ENCODE assay signal across 1 cellular context in the genomic region with DNA sequence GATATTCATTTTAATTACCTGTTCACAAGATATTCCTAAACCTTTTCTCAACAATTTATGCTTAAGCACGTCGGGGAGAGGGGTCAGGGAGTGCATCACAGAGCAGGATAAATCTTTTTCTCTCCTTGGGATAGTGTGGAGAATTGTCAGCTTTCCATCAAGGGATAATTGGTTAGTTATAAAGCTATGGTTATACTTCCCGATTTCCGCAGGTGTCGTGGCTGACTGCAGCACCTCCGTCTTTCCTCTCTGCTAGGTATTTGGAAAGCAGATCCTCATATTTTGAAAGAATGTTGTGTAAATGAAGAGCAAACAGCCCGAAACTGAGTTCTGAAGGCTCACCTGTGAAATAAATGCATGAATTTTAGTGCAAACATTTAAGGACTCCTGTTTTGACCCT.
TF ChIP-seq lines count a peak whose summit lies in the region.

No MANE protein-coding gene starts in this region.

TF ChIP-seq in GM23338, 12 proteins besides CTCF, POLR2A, EP300 and RAD21 (continued from another document):
- TF ChIP-seq, protein P1, sequence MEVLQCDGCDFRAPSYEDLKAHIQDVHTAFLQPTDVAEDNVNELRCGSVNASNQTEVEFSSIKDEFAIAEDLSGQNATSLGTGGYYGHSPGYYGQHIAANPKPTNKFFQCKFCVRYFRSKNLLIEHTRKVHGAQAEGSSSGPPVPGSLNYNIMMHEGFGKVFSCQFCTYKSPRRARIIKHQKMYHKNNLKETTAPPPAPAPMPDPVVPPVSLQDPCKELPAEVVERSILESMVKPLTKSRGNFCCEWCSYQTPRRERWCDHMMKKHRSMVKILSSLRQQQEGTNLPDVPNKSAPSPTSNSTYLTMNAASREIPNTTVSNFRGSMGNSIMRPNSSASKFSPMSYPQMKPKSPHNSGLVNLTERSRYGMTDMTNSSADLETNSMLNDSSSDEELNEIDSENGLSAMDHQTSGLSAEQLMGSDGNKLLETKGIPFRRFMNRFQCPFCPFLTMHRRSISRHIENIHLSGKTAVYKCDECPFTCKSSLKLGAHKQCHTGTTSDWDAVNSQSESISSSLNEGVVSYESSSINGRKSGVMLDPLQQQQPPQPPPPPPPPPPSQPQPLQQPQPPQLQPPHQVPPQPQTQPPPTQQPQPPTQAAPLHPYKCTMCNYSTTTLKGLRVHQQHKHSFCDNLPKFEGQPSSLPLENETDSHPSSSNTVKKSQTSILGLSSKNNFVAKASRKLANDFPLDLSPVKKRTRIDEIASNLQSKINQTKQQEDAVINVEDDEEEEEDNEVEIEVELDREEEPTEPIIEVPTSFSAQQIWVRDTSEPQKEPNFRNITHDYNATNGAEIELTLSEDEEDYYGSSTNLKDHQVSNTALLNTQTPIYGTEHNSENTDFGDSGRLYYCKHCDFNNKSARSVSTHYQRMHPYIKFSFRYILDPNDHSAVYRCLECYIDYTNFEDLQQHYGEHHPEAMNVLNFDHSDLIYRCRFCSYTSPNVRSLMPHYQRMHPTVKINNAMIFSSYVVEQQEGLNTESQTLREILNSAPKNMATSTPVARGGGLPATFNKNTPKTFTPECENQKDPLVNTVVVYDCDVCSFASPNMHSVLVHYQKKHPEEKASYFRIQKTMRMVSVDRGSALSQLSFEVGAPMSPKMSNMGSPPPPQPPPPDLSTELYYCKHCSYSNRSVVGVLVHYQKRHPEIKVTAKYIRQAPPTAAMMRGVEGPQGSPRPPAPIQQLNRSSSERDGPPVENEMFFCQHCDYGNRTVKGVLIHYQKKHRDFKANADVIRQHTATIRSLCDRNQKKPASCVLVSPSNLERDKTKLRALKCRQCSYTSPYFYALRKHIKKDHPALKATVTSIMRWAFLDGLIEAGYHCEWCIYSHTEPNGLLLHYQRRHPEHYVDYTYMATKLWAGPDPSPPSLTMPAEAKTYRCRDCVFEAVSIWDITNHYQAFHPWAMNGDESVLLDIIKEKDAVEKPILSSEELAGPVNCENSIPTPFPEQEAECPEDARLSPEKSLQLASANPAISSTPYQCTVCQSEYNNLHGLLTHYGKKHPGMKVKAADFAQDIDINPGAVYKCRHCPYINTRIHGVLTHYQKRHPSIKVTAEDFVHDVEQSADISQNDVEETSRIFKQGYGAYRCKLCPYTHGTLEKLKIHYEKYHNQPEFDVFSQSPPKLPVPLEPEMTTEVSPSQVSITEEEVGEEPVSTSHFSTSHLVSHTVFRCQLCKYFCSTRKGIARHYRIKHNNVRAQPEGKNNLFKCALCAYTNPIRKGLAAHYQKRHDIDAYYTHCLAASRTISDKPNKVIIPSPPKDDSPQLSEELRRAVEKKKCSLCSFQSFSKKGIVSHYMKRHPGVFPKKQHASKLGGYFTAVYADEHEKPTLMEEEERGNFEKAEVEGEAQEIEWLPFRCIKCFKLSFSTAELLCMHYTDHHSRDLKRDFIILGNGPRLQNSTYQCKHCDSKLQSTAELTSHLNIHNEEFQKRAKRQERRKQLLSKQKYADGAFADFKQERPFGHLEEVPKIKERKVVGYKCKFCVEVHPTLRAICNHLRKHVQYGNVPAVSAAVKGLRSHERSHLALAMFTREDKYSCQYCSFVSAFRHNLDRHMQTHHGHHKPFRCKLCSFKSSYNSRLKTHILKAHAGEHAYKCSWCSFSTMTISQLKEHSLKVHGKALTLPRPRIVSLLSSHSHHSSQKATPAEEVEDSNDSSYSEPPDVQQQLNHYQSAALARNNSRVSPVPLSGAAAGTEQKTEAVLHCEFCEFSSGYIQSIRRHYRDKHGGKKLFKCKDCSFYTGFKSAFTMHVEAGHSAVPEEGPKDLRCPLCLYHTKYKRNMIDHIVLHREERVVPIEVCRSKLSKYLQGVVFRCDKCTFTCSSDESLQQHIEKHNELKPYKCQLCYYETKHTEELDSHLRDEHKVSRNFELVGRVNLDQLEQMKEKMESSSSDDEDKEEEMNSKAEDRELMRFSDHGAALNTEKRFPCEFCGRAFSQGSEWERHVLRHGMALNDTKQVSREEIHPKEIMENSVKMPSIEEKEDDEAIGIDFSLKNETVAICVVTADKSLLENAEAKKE (CRISPR knock-in tag; IDR thresholded peaks at IDR 0.05), result no peak
- no peak for TF ChIP-seq ZNF114 (CRISPR knock-in tag; IDR thresholded peaks at IDR 0.05)
TF ChIP-seq in GM23338: peak in this region for 0.
